ENCODE assay signal across 11 cellular contexts in the genomic region with DNA sequence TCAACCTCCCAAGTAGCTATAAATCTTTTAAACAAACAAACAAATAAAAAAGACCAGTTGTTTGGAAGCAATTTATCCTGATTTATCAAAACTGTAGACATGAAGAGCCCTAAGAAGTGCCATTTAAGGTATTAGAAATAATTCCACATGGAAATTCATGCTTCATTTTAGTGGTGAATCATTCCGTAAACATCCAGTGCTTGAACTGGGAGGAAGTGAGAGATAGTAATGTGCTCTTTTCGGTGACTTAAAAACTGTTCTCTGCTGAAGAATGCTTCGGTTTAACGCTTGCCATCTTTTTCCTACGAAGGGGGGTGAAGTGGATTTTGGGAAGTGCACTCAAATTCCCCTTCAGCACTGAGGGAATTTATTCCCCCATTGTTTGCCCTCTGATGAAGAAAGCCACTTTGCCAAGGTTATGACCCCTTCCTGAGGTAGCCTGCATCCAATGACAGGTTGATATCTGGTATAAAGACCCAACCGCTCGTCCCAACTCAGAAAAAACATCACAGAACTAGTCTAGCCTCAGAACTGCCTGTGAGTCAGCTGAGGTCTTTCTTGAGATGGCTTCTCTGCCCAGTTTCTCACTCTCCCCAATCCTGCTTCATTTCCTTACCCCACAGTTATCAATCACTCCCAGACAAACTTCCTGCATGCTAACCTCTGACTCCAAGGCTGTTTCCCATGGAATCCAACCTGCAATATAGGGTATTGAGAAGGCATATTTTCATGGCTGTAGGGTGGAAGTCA.
A peak's percentile ranks its signal among the peaks of the same experiment; 100 is the strongest.
DNase-seq lines count a peak whose midpoint lies in the region; ATAC-seq, FAIRE-seq and TF ChIP-seq lines count a peak whose summit lies in the region.
"Had no signal": no experiment of that assay in that cellular context is flagged by ENCODE, and none has a peak within 500 bp of the region (broad histone marks: within the 10 kb centered on the region; RNA-seq: fewer than 3 reads in every experiment).

No MANE protein-coding gene starts in this region.

- TF ChIP-seq EP300 in sigmoid colon (IDR thresholded peaks at IDR 0.05), result no peak

- CTCF ChIA-PET in AG04449 (lab: Yijun Ruan, JAX), result interaction anchor here (0.9 kb wide), 1 partner anchor 40 kb away, joined by 3 read pairs; no protein-coding TSS in a partner anchor

- WGBS in sigmoid colon, 2 donors, result 77 to 85% methylated on average over 7 of the region's 7 CpGs

- H3K27ac ChIP-seq in left lung (peak overlapping the region in 1 of 2 donors; percentile 33), Peyer's patch (no peak overlapping the region), sigmoid colon (peak overlapping the region in 1 of 4 donors; percentile 20)

- H3K4me3 ChIP-seq in AG04449 (ENCODE audit: low read depth, low read length) (peak overlapping the region; percentile 18; the same call in 1 of the 2 replicates), bronchial epithelial cell (ENCODE audit: low read depth, low read length) (no peak overlapping the region), left lung (no peak overlapping the region), Peyer's patch (no peak overlapping the region), sigmoid colon (no peak overlapping the region)

- peak; percentile 47 for FAIRE-seq in bronchial epithelial cell (lab: Jason Lieb, UNC)

- ATAC-seq in left lung (peak; percentile 75), GM18907 (IDR thresholded peaks at IDR 0.05; ENCODE audit: unreplicated experiment) (no peak)

- no peak for TF ChIP-seq CTCF in AG04449 (IDR thresholded peaks at IDR 0.05; ENCODE audit: insufficient read depth, low read length, missing control alignments)
- no peak for TF ChIP-seq CTCF in bronchial epithelial cell (IDR thresholded peaks at IDR 0.05; ENCODE audit: insufficient read depth, low read length, severe bottlenecking)
- TF ChIP-seq CTCF in left lung (IDR thresholded peaks at IDR 0.05), result no peak
- TF ChIP-seq CTCF in Peyer's patch (IDR thresholded peaks at IDR 0.05), result no peak
- TF ChIP-seq CTCF in sigmoid colon (IDR thresholded peaks at IDR 0.05), result no peak

- H3K27me3 ChIP-seq in bronchial epithelial cell (ENCODE audit: control insufficient read depth, insufficient read depth, low read length) (no peaks in the 10 kb centered on the region), left lung (no peaks in the 10 kb centered on the region), Peyer's patch (no peaks in the 10 kb centered on the region), sigmoid colon (no peaks in the 10 kb centered on the region)

- no peaks in the 10 kb centered on the region for H3K4me1 ChIP-seq in left lung
- H3K4me1 ChIP-seq in Peyer's patch, result no peaks in the 10 kb centered on the region
- H3K4me1 ChIP-seq in sigmoid colon, result no peaks in the 10 kb centered on the region

- DNase-seq in AG04449 (ENCODE audit: low read depth, low spot score) (peak; percentile 28), HS-27A (ENCODE audit: low read depth) (peak; percentile 79), bronchial epithelial cell (ENCODE audit: low read depth) (peak; percentile 68), left lung (no peak), Peyer's patch (no peak), sigmoid colon (no peak)
- no peak for DNase-seq in effector CD4-positive, alpha-beta T cell
- DNase-seq: activated gamma-delta T cell; NCI-H526; stimulated activated naive CD4-positive, alpha-beta T cell treated with Interleukin-2 at 50 U/mL for 16 hours had no signal

- H3K9me3 ChIP-seq in left lung (peaks cover 0 to 17% of the 10 kb centered on the region in 2 donors), Peyer's patch (no peaks in the 10 kb centered on the region), sigmoid colon (no peaks in the 10 kb centered on the region)

- no peak for TF ChIP-seq POLR2A in Peyer's patch (IDR thresholded peaks at IDR 0.05)
- TF ChIP-seq POLR2A in sigmoid colon (IDR thresholded peaks at IDR 0.05), result no peak

- intact Hi-C loops in left lung (cut with DNase I) (no loop called here), sigmoid colon (cut with DNase I) (no loop called here)

- POLR2A ChIA-PET in AG04449 (lab: Yijun Ruan, JAX), result no interaction called here

- H3K36me3 ChIP-seq in bronchial epithelial cell (ENCODE audit: control insufficient read depth, insufficient read depth, low read length) (no peaks in the 10 kb centered on the region), left lung (no peaks in the 10 kb centered on the region), Peyer's patch (no peaks in the 10 kb centered on the region), sigmoid colon (no peaks in the 10 kb centered on the region)

Comparison
In these comparisons a context has a peak if more than half of its experiments do, and no peak if none do; other contexts are left out.
1. DNase-seq: peak in AG04449 (single experiment), HS-27A (single experiment) and bronchial epithelial cell (single experiment); none in left lung (0 of 2), Peyer's patch (0 of 3), effector CD4-positive, alpha-beta T cell (single experiment) and sigmoid colon (single experiment).